Comparison of ENCODE assay signal across 16 cellular contexts in genomic region chr1:209344146-209344545, GRCh38.
A peak's percentile ranks its signal among the peaks of the same experiment; 100 is the strongest.
DNase-seq lines count a peak whose midpoint lies in the region; FAIRE-seq and TF ChIP-seq lines count a peak whose summit lies in the region.
"Had no signal": no experiment of that assay in that cellular context is flagged by ENCODE, and none has a peak within 500 bp of the region (broad histone marks: within the 10 kb centered on the region; RNA-seq: fewer than 3 reads in every experiment).

No MANE protein-coding gene starts in this region.

- WGBS in mesendoderm (ENCODE audit: extremely low coverage, insufficient coverage, low lambda C conversion rate), result no CpG with 5 or more reads among the region's 2 CpGs

- no peaks in the 10 kb centered on the region for H3K79me2 ChIP-seq in mesendoderm (ENCODE audit: control insufficient read depth, insufficient read depth, low read length)

- H3K4me2 ChIP-seq in mesendoderm (ENCODE audit: low read length), result no peak overlapping the region
- H3K4me2 ChIP-seq: BLaER1 had no signal

- H4K5ac ChIP-seq in mesendoderm (ENCODE audit: low read length), result no peak overlapping the region

- no peak overlapping the region for H3K9ac ChIP-seq in mesendoderm (ENCODE audit: low read length)
- H3K9ac ChIP-seq: BLaER1 had no signal

- H3K4me3 ChIP-seq in bronchial epithelial cell (ENCODE audit: low read depth, low read length) (no peak overlapping the region), mesendoderm (ENCODE audit: low read length) (no peak overlapping the region)
- H3K4me3 ChIP-seq: BLaER1, HAP-1 had no signal

- no peak overlapping the region for H3K23ac ChIP-seq in mesendoderm (ENCODE audit: low read length)

- H3K56ac ChIP-seq in mesendoderm (ENCODE audit: low read length), result peak overlapping the region; percentile 3

- H2AK5ac ChIP-seq in mesendoderm (ENCODE audit: low read length), result peak overlapping the region; percentile 53

- no peaks in the 10 kb centered on the region for H3K79me1 ChIP-seq in mesendoderm (ENCODE audit: low read length)

- FAIRE-seq in bronchial epithelial cell (lab: Jason Lieb, UNC), result peak; percentile 7
- FAIRE-seq: GM12892, GM18507, H1, HepG2 had no signal

- no peak overlapping the region for H2BK15ac ChIP-seq in mesendoderm (replicated peaks; ENCODE audit: low read depth)

- peak; percentile 27 for DNase-seq in DMS 273 treated with DMSO at 0.1 percent for 48 hours (lab: John Stamatoyannopoulos, UW)
- peak; percentile 36 for DNase-seq in NCI-H1694 (lab: John Stamatoyannopoulos, UW)
- DNase-seq in bronchial epithelial cell (ENCODE audit: low read depth), result no peak
- no peak for DNase-seq in mesendoderm
- no peak for DNase-seq in NAMALWA (ENCODE audit: low spot score)
- no peak for DNase-seq in DMS153 (lab: John Stamatoyannopoulos, UW)
- DNase-seq in amygdala (lab: John Stamatoyannopoulos, UW), result no peak
- DNase-seq: 8988T; CD4-positive, alpha-beta memory T cell; GDM1 had no signal

- no peak overlapping the region for H3K27ac ChIP-seq in mesendoderm (ENCODE audit: low read depth, low read length)
- H3K27ac ChIP-seq: BLaER1 had no signal

- H2BK120ac ChIP-seq in mesendoderm (ENCODE audit: low read depth, low read length), result no peak overlapping the region

- no peak overlapping the region for H2BK5ac ChIP-seq in mesendoderm (ENCODE audit: low read length)

- no peak overlapping the region for H4K8ac ChIP-seq in mesendoderm (ENCODE audit: low read depth, low read length)

- H3K4me1 ChIP-seq in mesendoderm (ENCODE audit: control insufficient read depth, low read depth, low read length), result peaks cover 11% of the 10 kb centered on the region
- H3K4me1 ChIP-seq: BLaER1, HAP-1 had no signal

- no peaks in the 10 kb centered on the region for H3K36me3 ChIP-seq in bronchial epithelial cell (ENCODE audit: control insufficient read depth, insufficient read depth, low read length)
- H3K36me3 ChIP-seq in mesendoderm (ENCODE audit: control insufficient read depth, insufficient read depth, low read length), result no peaks in the 10 kb centered on the region
- H3K36me3 ChIP-seq: BLaER1, HAP-1 had no signal

- TF ChIP-seq CTCF in bronchial epithelial cell (IDR thresholded peaks at IDR 0.05; ENCODE audit: insufficient read depth, low read length, severe bottlenecking), result no peak

- no peak overlapping the region for H3K18ac ChIP-seq in mesendoderm (ENCODE audit: low read length)

- H3K27me3 ChIP-seq in bronchial epithelial cell (ENCODE audit: control insufficient read depth, insufficient read depth, low read length) (no peaks in the 10 kb centered on the region), mesendoderm (ENCODE audit: insufficient read depth, low read length, poor library complexity) (no peaks in the 10 kb centered on the region)
- H3K27me3 ChIP-seq: BLaER1 had no signal

- no peak overlapping the region for H3K4ac ChIP-seq in mesendoderm (ENCODE audit: low read depth, low read length)

Comparison
In these comparisons a context has a peak if more than half of its experiments do, and no peak if none do; other contexts are left out.
1. DNase-seq: peak in DMS 273 treated with DMSO at 0.1 percent for 48 hours (single experiment) and NCI-H1694 (single experiment); none in bronchial epithelial cell (single experiment), mesendoderm (single experiment), NAMALWA (single experiment), DMS153 (single experiment) and amygdala (0 of 56).